Comparison of ENCODE assay signal across 17 cellular contexts in genomic region chr9:129586241-129586640, GRCh38. TPM values are rescaled to one million over a fixed set of nuclear protein-coding genes. Genes with fewer than 3 reads are reported as not detected.
A peak's percentile ranks its signal among the peaks of the same experiment; 100 is the strongest.
DNase-seq lines count a peak whose midpoint lies in the region; ATAC-seq, FAIRE-seq and TF ChIP-seq lines count a peak whose summit lies in the region.
"Had no signal": no experiment of that assay in that cellular context is flagged by ENCODE, and none has a peak within 500 bp of the region (broad histone marks: within the 10 kb centered on the region; RNA-seq: fewer than 3 reads in every experiment).

No MANE protein-coding gene starts in this region.

- FAIRE-seq in GM12891 (lab: Jason Lieb, UNC) (peak; percentile 28), frontal cortex (lab: Jason Lieb, UNC) (no peak)

- H2AFZ ChIP-seq in neuronal stem cell (ENCODE audit: low read length), result peak overlapping the region; percentile 52

- H2AK5ac ChIP-seq in neuronal stem cell (ENCODE audit: low read depth, low read length), result peak overlapping the region; percentile 68

- no peaks in the 10 kb centered on the region for H3K36me3 Mint-ChIP-seq in activated CD8-positive, alpha-beta memory T cell treated with anti-CD3 and anti-CD28 coated beads, Interleukin-2, amount 10 ng/mL, durations not matched to agents 7 days and 5 days
- no peaks in the 10 kb centered on the region for H3K36me3 Mint-ChIP-seq in activated naive CD8-positive, alpha-beta T cell treated with anti-CD3 and anti-CD28 coated beads, Interleukin-2, amount 10 ng/mL, durations not matched to agents 7 days and 5 days
- H3K36me3 Mint-ChIP-seq: activated naive CD4-positive, alpha-beta T cell treated with anti-CD3 and anti-CD28 coated beads, Interleukin-2, amount 50 U/mL, for 24 hours had no signal

- peak overlapping the region; percentile 66 for H3K27ac Mint-ChIP-seq in activated CD8-positive, alpha-beta memory T cell treated with anti-CD3 and anti-CD28 coated beads, Interleukin-2, amount 10 ng/mL, durations not matched to agents 7 days and 5 days
- H3K27ac Mint-ChIP-seq in activated naive CD8-positive, alpha-beta T cell treated with anti-CD3 and anti-CD28 coated beads, Interleukin-2, amount 10 ng/mL, durations not matched to agents 7 days and 5 days, result peak overlapping the region; percentile 83
- H3K27ac Mint-ChIP-seq: activated naive CD4-positive, alpha-beta T cell treated with anti-CD3 and anti-CD28 coated beads, Interleukin-2, amount 50 U/mL, for 24 hours had no signal

- H4K91ac ChIP-seq in neuronal stem cell (ENCODE audit: low read depth, low read length, poor library complexity), result no peak overlapping the region

- H3K79me1 ChIP-seq in neuronal stem cell (ENCODE audit: low read depth, low read length), result no peaks in the 10 kb centered on the region

- H2BK12ac ChIP-seq in neuronal stem cell (ENCODE audit: low read length), result no peak overlapping the region

- H3K4me1 Mint-ChIP-seq in activated CD8-positive, alpha-beta memory T cell treated with anti-CD3 and anti-CD28 coated beads, Interleukin-2, amount 10 ng/mL, durations not matched to agents 7 days and 5 days, result peaks cover 47% of the 10 kb centered on the region
- peaks cover 45% of the 10 kb centered on the region for H3K4me1 Mint-ChIP-seq in activated naive CD8-positive, alpha-beta T cell treated with anti-CD3 and anti-CD28 coated beads, Interleukin-2, amount 10 ng/mL, durations not matched to agents 7 days and 5 days

- H2BK5ac ChIP-seq in neuronal stem cell (ENCODE audit: low read length), result no peak overlapping the region

- peaks cover 18% of the 10 kb centered on the region for H3K27me3 Mint-ChIP-seq in activated CD8-positive, alpha-beta memory T cell treated with anti-CD3 and anti-CD28 coated beads, Interleukin-2, amount 10 ng/mL, durations not matched to agents 7 days and 5 days
- H3K27me3 Mint-ChIP-seq in activated naive CD8-positive, alpha-beta T cell treated with anti-CD3 and anti-CD28 coated beads, Interleukin-2, amount 10 ng/mL, durations not matched to agents 7 days and 5 days, result peaks cover 11% of the 10 kb centered on the region
- H3K27me3 Mint-ChIP-seq: activated naive CD4-positive, alpha-beta T cell treated with anti-CD3 and anti-CD28 coated beads, Interleukin-2, amount 50 U/mL, for 24 hours had no signal

- CTCF ChIA-PET in activated CD8-positive, alpha-beta memory T cell treated with anti-CD3 and anti-CD28 coated beads, Interleukin-2, amount 10 ng/mL, durations not matched to agents 7 days and 5 days (lab: Charles Lee), result interaction anchor here (0.9 to 5.3 kb wide), 3 partner anchors 11 to 412 kb away, joined by 3 to 23 read pairs (median 12); no protein-coding TSS in a partner anchor

- no peak overlapping the region for H3K9ac ChIP-seq in neuronal stem cell (ENCODE audit: low read depth, low read length, poor library complexity)

- peak; percentile 34 for ATAC-seq in activated CD8-positive, alpha-beta memory T cell treated with anti-CD3 and anti-CD28 coated beads, Interleukin-2, amount 10 ng/mL, durations not matched to agents 7 days and 5 days
- peak; percentile 79 for ATAC-seq in activated naive CD8-positive, alpha-beta T cell treated with anti-CD3 and anti-CD28 coated beads, Interleukin-2, amount 10 ng/mL, durations not matched to agents 7 days and 5 days (ENCODE audit: low read depth)
- ATAC-seq: left cardiac atrium had no signal

- no peak overlapping the region for H3K4me3 ChIP-seq in neuronal stem cell (ENCODE audit: low read length in 2 of 2)

- H3K9me3 Mint-ChIP-seq in activated CD8-positive, alpha-beta memory T cell treated with anti-CD3 and anti-CD28 coated beads, Interleukin-2, amount 10 ng/mL, durations not matched to agents 7 days and 5 days (ENCODE audit: low read depth), result no peaks in the 10 kb centered on the region
- H3K9me3 Mint-ChIP-seq in activated naive CD8-positive, alpha-beta T cell treated with anti-CD3 and anti-CD28 coated beads, Interleukin-2, amount 10 ng/mL, durations not matched to agents 7 days and 5 days, result no peaks in the 10 kb centered on the region
- H3K9me3 Mint-ChIP-seq: activated naive CD4-positive, alpha-beta T cell treated with anti-CD3 and anti-CD28 coated beads, Interleukin-2, amount 50 U/mL, for 24 hours had no signal

- no peak overlapping the region for H4K8ac ChIP-seq in neuronal stem cell (ENCODE audit: low read depth, low read length)

- no peaks in the 10 kb centered on the region for H3K27me3 ChIP-seq in neuronal stem cell (ENCODE audit: control insufficient read depth in 3 of 3, insufficient read depth in 3 of 3, low read depth in 1 of 3, low read length in 3 of 3)
- H3K27me3 ChIP-seq: brain microvascular endothelial cell had no signal

- no peak overlapping the region for H3K23ac ChIP-seq in neuronal stem cell (ENCODE audit: low read depth, low read length, poor library complexity)

- peaks cover 3 to 6% of the 10 kb centered on the region in 2 donors for H3K4me1 ChIP-seq in neuronal stem cell (ENCODE audit: control insufficient read depth in 2 of 2, insufficient read depth in 1 of 2, low read depth in 1 of 2, low read length in 2 of 2)

- WGBS in neuronal stem cell (ENCODE audit: extremely low coverage in 2 of 2, insufficient read length in 2 of 2, insufficient replicate concordance in 1 of 2), 2 donors, result no CpG with 5 or more reads among the region's 1 CpG

- no peak overlapping the region for H3K27ac ChIP-seq in neuronal stem cell (replicated peaks; ENCODE audit: low read length)
- H3K27ac ChIP-seq: brain microvascular endothelial cell, VCaP had no signal

- no peak overlapping the region for H2BK120ac ChIP-seq in neuronal stem cell (ENCODE audit: low read depth, low read length)

- no peak overlapping the region for H3K18ac ChIP-seq in neuronal stem cell (ENCODE audit: low read length)

- no peak for TF ChIP-seq POLR2A in GM12891 (IDR thresholded peaks at IDR 0.05; ENCODE audit: low read depth, low read length)

- H3K14ac ChIP-seq in neuronal stem cell (ENCODE audit: low read length), result no peak overlapping the region

- no peak for DNase-seq in activated CD8-positive, alpha-beta memory T cell treated with anti-CD3 and anti-CD28 coated beads, Interleukin-2, amount 10 ng/mL, durations not matched to agents 7 days and 5 days
- DNase-seq in activated CD8-positive, alpha-beta memory T cell treated with anti-CD3 and anti-CD28 coated beads, Interleukin-2, amount 50 U/mL, for 48 hours, result no peak
- DNase-seq in GM12891 (ENCODE audit: insufficient read length, low spot score), result no peak
- DNase-seq in activated naive CD8-positive, alpha-beta T cell treated with anti-CD3 and anti-CD28 coated beads, Interleukin-2, amount 10 ng/mL, durations not matched to agents 7 days and 5 days, result no peak
- DNase-seq in neuronal stem cell (ENCODE audit: low spot score), result no peak
- DNase-seq in hepatic stellate cell (ENCODE audit: low spot score), result no peak
- no peak for DNase-seq in HCEC 1CT
- no peak for DNase-seq in frontal cortex (ENCODE audit: low spot score in 2 of 2)
- DNase-seq: brain microvascular endothelial cell, foreskin melanocyte, left cardiac atrium, NCI-H2029 treated with DMSO at 0.1 percent for 48 hours, SW 1271, trophoblast cell had no signal

- POLR2A ChIA-PET in activated naive CD8-positive, alpha-beta T cell treated with anti-CD3 and anti-CD28 coated beads, Interleukin-2, amount 10 ng/mL, durations not matched to agents 7 days and 5 days (lab: Charles Lee), result interaction anchor here (0.7 to 1.9 kb wide), 6 partner anchors 10 to 409 kb away, joined by 3 to 14 read pairs (median 5); partner anchors contain the start of gene IER5L

- H3K4ac ChIP-seq in neuronal stem cell (ENCODE audit: low read length), result no peak overlapping the region

- H3K36me3 ChIP-seq in neuronal stem cell (replicated peaks in 1 of 2; ENCODE audit: control insufficient read depth in 2 of 2, insufficient read depth in 2 of 2, low read length in 2 of 2), result no peaks in the 10 kb centered on the region
- H3K36me3 ChIP-seq: brain microvascular endothelial cell had no signal

- no peak overlapping the region for H3K4me2 ChIP-seq in neuronal stem cell (ENCODE audit: insufficient read depth, low read length, poor library complexity, severe bottlenecking)

- no peak overlapping the region for H2BK15ac ChIP-seq in neuronal stem cell (ENCODE audit: low read length)

- H3K9me3 ChIP-seq in neuronal stem cell (replicated peaks in 1 of 2; ENCODE audit: control insufficient read depth in 2 of 2, insufficient read depth in 1 of 2, low read depth in 1 of 2, low read length in 2 of 2), result no peaks in the 10 kb centered on the region

- no peak overlapping the region for H3K4me3 Mint-ChIP-seq in activated CD8-positive, alpha-beta memory T cell treated with anti-CD3 and anti-CD28 coated beads, Interleukin-2, amount 10 ng/mL, durations not matched to agents 7 days and 5 days
- peak overlapping the region; percentile 23 for H3K4me3 Mint-ChIP-seq in activated naive CD8-positive, alpha-beta T cell treated with anti-CD3 and anti-CD28 coated beads, Interleukin-2, amount 10 ng/mL, durations not matched to agents 7 days and 5 days
- H3K4me3 Mint-ChIP-seq: activated naive CD4-positive, alpha-beta T cell treated with anti-CD3 and anti-CD28 coated beads, Interleukin-2, amount 50 U/mL, for 24 hours had no signal

TF ChIP-seq in GM12891, 5 proteins besides CTCF, POLR2A, EP300 and RAD21 (continues in another document):
- TF ChIP-seq POLR2AphosphoS5 (IDR thresholded peaks at IDR 0.05; ENCODE audit: low read depth, low read length), result no peak

RNA-seq across cellular contexts. Expression of gene C9orf50, which starts 34.7 kb away (rescaled TPM):
- total RNA-seq in activated CD8-positive, alpha-beta memory T cell treated with anti-CD3 and anti-CD28 coated beads, Interleukin-2, amount 10 ng/mL, durations not matched to agents 7 days and 5 days, result not detected
- not detected for polyA plus RNA-seq in GM12891 (2012; ENCODE audit: low read depth, missing spikeins)
- total RNA-seq in activated naive CD8-positive, alpha-beta T cell treated with anti-CD3 and anti-CD28 coated beads, Interleukin-2, amount 10 ng/mL, durations not matched to agents 7 days and 5 days, result not detected
- polyA plus RNA-seq in neuronal stem cell (2013, experiment 1 of 2), result 0.11 TPM
- 0.07 TPM for polyA plus RNA-seq in neuronal stem cell (2013, experiment 2 of 2)
- not detected for total RNA-seq in frontal cortex
- total RNA-seq: Daoy, left cardiac atrium had no signal

RNA-seq across cellular contexts. Expression of gene NTMT1, which starts 39.7 kb away (rescaled TPM):
- total RNA-seq in activated CD8-positive, alpha-beta memory T cell treated with anti-CD3 and anti-CD28 coated beads, Interleukin-2, amount 10 ng/mL, durations not matched to agents 7 days and 5 days, result 10 to 100 TPM; 37.2 to 46.2 TPM
- polyA plus RNA-seq in GM12891 (2012; ENCODE audit: low read depth, missing spikeins), result 23.6 TPM
- total RNA-seq in activated naive CD8-positive, alpha-beta T cell treated with anti-CD3 and anti-CD28 coated beads, Interleukin-2, amount 10 ng/mL, durations not matched to agents 7 days and 5 days, result 10 to 100 TPM; 30.1 to 34.9 TPM
- polyA plus RNA-seq in neuronal stem cell (2013, experiment 1 of 2), result 24.4 TPM
- 22.5 TPM for polyA plus RNA-seq in neuronal stem cell (2013, experiment 2 of 2)
- total RNA-seq in frontal cortex, result 11.4 TPM

RNA-seq across cellular contexts. Expression of gene ASB6, which starts 55.7 kb away (rescaled TPM):
- 10 to 100 TPM; 25.0 to 26.4 TPM for total RNA-seq in activated CD8-positive, alpha-beta memory T cell treated with anti-CD3 and anti-CD28 coated beads, Interleukin-2, amount 10 ng/mL, durations not matched to agents 7 days and 5 days
- polyA plus RNA-seq in GM12891 (2012; ENCODE audit: low read depth, missing spikeins), result 7.6 TPM
- 10 to 100 TPM; 27.8 to 29.0 TPM for total RNA-seq in activated naive CD8-positive, alpha-beta T cell treated with anti-CD3 and anti-CD28 coated beads, Interleukin-2, amount 10 ng/mL, durations not matched to agents 7 days and 5 days
- 10.1 TPM for polyA plus RNA-seq in neuronal stem cell (2013, experiment 1 of 2)
- polyA plus RNA-seq in neuronal stem cell (2013, experiment 2 of 2), result 10.5 TPM
- total RNA-seq in frontal cortex, result 10.6 TPM
